9 cellular contexts compared by ENCODE assay signal in genomic region chr2:29295843-29296242, GRCh38.
DNase-seq lines count a peak whose midpoint lies in the region; ATAC-seq and TF ChIP-seq lines count a peak whose summit lies in the region.
"Had no signal": no experiment of that assay in that cellular context is flagged by ENCODE, and none has a peak within 500 bp of the region (broad histone marks: within the 10 kb centered on the region; RNA-seq: fewer than 3 reads in every experiment).

No MANE protein-coding gene starts in this region.

- TF ChIP-seq CTCF in GM20000 (IDR thresholded peaks at IDR 0.05; ENCODE audit: extremely low read depth, missing control alignments) (peak; percentile 11), RWPE1 (conservative IDR thresholded peaks at IDR 0.05; ENCODE audit: low read depth) (no peak)

- ATAC-seq in HG03159 (IDR thresholded peaks at IDR 0.05; ENCODE audit: unreplicated experiment), result no peak
- no peak for ATAC-seq in activated CD4-positive, CD25-positive, alpha-beta regulatory T cell treated with anti-CD3 and anti-CD28 coated beads, Interleukin-2, amount 50 U/mL, for 24 hours

- CTCF ChIA-PET in RWPE1 (lab: Yijun Ruan, JAX), result interaction anchor here (0.6 to 1.2 kb wide), 6 partner anchors 13 to 627 kb away, joined by 3 to 7 read pairs (median 4); no protein-coding TSS in a partner anchor

- no peak overlapping the region for H3K27ac ChIP-seq in RWPE1
- H3K27ac ChIP-seq: PC-9 had no signal

- POLR2A ChIA-PET in RWPE1 (lab: Yijun Ruan, JAX; ENCODE audit: low non-redundant PET), result no interaction called here

- DNase-seq in Ammon's horn (ENCODE audit: low spot score) (peak; percentile 45), GM20000 (ENCODE audit: low spot score) (no peak), RWPE1 (ENCODE audit: low spot score) (peak; percentile 22), iPS-NIHi7 (ENCODE audit: extremely low spot score) (peak; percentile 47), SKM-1 treated with dmso at 0.1 percent for 144 hours (lab: John Stamatoyannopoulos, UW; ENCODE audit: unreplicated experiment) (no peak), GF-D8 (lab: John Stamatoyannopoulos, UW) (no peak)

Comparison
In these comparisons a context has a peak if more than half of its experiments do, and no peak if none do; other contexts are left out.
1. DNase-seq: peak in Ammon's horn (single experiment), RWPE1 (single experiment) and iPS-NIHi7 (single experiment); none in GM20000 (single experiment), SKM-1 treated with dmso at 0.1 percent for 144 hours (single experiment) and GF-D8 (single experiment).